In genomic region chr14:61461808-61462275, GRCh38 we compare ENCODE assay signal across 9 cellular contexts.
DNase-seq lines count a peak whose midpoint lies in the region; ATAC-seq and TF ChIP-seq lines count a peak whose summit lies in the region.
"Had no signal": no experiment of that assay in that cellular context is flagged by ENCODE, and none has a peak within 500 bp of the region (broad histone marks: within the 10 kb centered on the region; RNA-seq: fewer than 3 reads in every experiment).

No MANE protein-coding gene starts in this region.

- peaks cover 5% of the 10 kb centered on the region for H3K9me3 Mint-ChIP-seq in central memory CD8-positive, alpha-beta T cell

- H3K27me3 Mint-ChIP-seq in central memory CD8-positive, alpha-beta T cell, result no peaks in the 10 kb centered on the region
- H3K27me3 Mint-ChIP-seq: IgD-negative memory B cell had no signal

- no peak for DNase-seq in AG09309 (ENCODE audit: low read depth)
- DNase-seq in GDM1 (lab: John Stamatoyannopoulos, UW), result peak; percentile 11
- peak; percentile 79 for DNase-seq in M059J (ENCODE audit: low read depth)
- peak; percentile 52 for DNase-seq in RPMI8226
- DNase-seq in central memory CD8-positive, alpha-beta T cell (ENCODE audit: low spot score in 2 of 2), result no peak
- no peak for DNase-seq in left lung
- peak in 1 of 2 donors; percentile 14 for DNase-seq in thyroid gland

- peaks cover 75% of the 10 kb centered on the region for H3K4me1 Mint-ChIP-seq in central memory CD8-positive, alpha-beta T cell

- 24 to 26% methylated on average over 7 of the region's 7 CpGs for WGBS in thyroid gland, 2 donors

- TF ChIP-seq CTCF in AG09309 (IDR thresholded peaks at IDR 0.05; ENCODE audit: control insufficient read depth, insufficient read depth, low read depth, low read length, missing control alignments) (peak; percentile 52), left lung (IDR thresholded peaks at IDR 0.05) (peak; percentile 81 to 89), thyroid gland (IDR thresholded peaks at IDR 0.05) (peak; percentile 48 to 91 (median 76))

- TF ChIP-seq POLR2A in thyroid gland (IDR thresholded peaks at IDR 0.05), result no peak

- H3K27ac ChIP-seq in left lung, result peak overlapping the region in 1 of 2 donors; percentile 13
- H3K27ac ChIP-seq in thyroid gland, result peak overlapping the region in 2 of 3 donors; percentile 53 to 64

- no peaks in the 10 kb centered on the region for H3K9me3 ChIP-seq in left lung
- H3K9me3 ChIP-seq in thyroid gland, result no peaks in the 10 kb centered on the region

- H3K4me3 ChIP-seq in AG09309 (ENCODE audit: control insufficient read depth, low read depth, low read length) (no peak overlapping the region), left lung (no peak overlapping the region), thyroid gland (replicated peaks in 1 of 3) (no peak overlapping the region)

- peaks cover 86% of the 10 kb centered on the region for H3K36me3 Mint-ChIP-seq in central memory CD8-positive, alpha-beta T cell (ENCODE audit: insufficient read depth)
- H3K36me3 Mint-ChIP-seq: IgD-negative memory B cell had no signal

- H3K27ac Mint-ChIP-seq in central memory CD8-positive, alpha-beta T cell (ENCODE audit: low read depth), result peak overlapping the region; percentile 83

- H3K36me3 ChIP-seq in left lung, result peaks cover 0 to 21% of the 10 kb centered on the region in 2 donors
- peaks cover 10 to 15% of the 10 kb centered on the region in 2 donors for H3K36me3 ChIP-seq in thyroid gland

- ATAC-seq in central memory CD8-positive, alpha-beta T cell (replicated peaks; ENCODE audit: extremely low read depth, poor library complexity, severe bottlenecking), result peak; percentile 52
- ATAC-seq in left lung, result peak; percentile 87
- ATAC-seq in GM18907 (IDR thresholded peaks at IDR 0.05; ENCODE audit: unreplicated experiment), result no peak

- H3K4me3 Mint-ChIP-seq in central memory CD8-positive, alpha-beta T cell, result no peak overlapping the region

- H3K4me1 ChIP-seq in left lung (peaks cover 0 to 35% of the 10 kb centered on the region in 2 donors), thyroid gland (peaks cover 10 to 17% of the 10 kb centered on the region in 2 donors)

- H3K27me3 ChIP-seq in left lung (no peaks in the 10 kb centered on the region), thyroid gland (no peaks in the 10 kb centered on the region)

- intact Hi-C loops in left lung (cut with DNase I), result loop anchor here (5.0 to 10.0 kb wide), 2 partner anchors 270 to 373 kb away; no protein-coding TSS in a partner anchor
- intact Hi-C loops in thyroid gland (cut with DNase I), result no loop called here

Comparison
In these comparisons a context has a peak if more than half of its experiments do, and no peak if none do; other contexts are left out.
1. DNase-seq: peak in GDM1 (single experiment), M059J (single experiment) and RPMI8226 (single experiment); none in AG09309 (single experiment), central memory CD8-positive, alpha-beta T cell (0 of 2) and left lung (0 of 2).
2. Peak in every context shown above with its lines, with median percentiles within 50 percentile points of each other: CTCF ChIP-seq.